Comparison of ENCODE assay signal across 8 cellular contexts in genomic region chr11:33040127-33040861, GRCh38. TPM values are rescaled to one million over a fixed set of nuclear protein-coding genes. Genes with fewer than 3 reads are reported as not detected.
DNase-seq lines count a peak whose midpoint lies in the region; ATAC-seq and TF ChIP-seq lines count a peak whose summit lies in the region.

No MANE protein-coding gene starts in this region.

- peaks cover 51% of the 10 kb centered on the region for H3K4me1 Mint-ChIP-seq in HFFc6 (ENCODE audit: low read depth)
- H3K4me1 Mint-ChIP-seq in osteocyte (ENCODE audit: unreplicated experiment), result peaks cover 19% of the 10 kb centered on the region

- DNase-seq in HFFc6, result peak; percentile 13
- DNase-seq in NCI-H1930 (lab: John Stamatoyannopoulos, UW), result peak; percentile 25 to 48
- peak; percentile 65 for DNase-seq in activated CD8-positive, alpha-beta memory T cell treated with anti-CD3 and anti-CD28 coated beads, Interleukin-2, amount 50 U/mL, for 48 hours
- DNase-seq in fibroblast of the aortic adventitia (ENCODE audit: low read depth), result peak; percentile 40
- no peak for DNase-seq in osteocyte (ENCODE audit: extremely low spot score, unreplicated experiment)
- DNase-seq in GM03348 (ENCODE audit: low spot score), result no peak
- DNase-seq in sciatic nerve (ENCODE audit: low spot score), result no peak

- no peaks in the 10 kb centered on the region for H3K9me3 Mint-ChIP-seq in HFFc6
- no peaks in the 10 kb centered on the region for H3K9me3 Mint-ChIP-seq in osteocyte (ENCODE audit: unreplicated experiment)

- H3K27ac Mint-ChIP-seq in HFFc6 (peak overlapping the region; percentile 98), osteocyte (ENCODE audit: unreplicated experiment) (peak overlapping the region; percentile 91)

- H3K36me3 Mint-ChIP-seq in HFFc6 (ENCODE audit: low read depth) (peaks cover 7% of the 10 kb centered on the region), osteocyte (ENCODE audit: unreplicated experiment) (peaks cover 9% of the 10 kb centered on the region)

- ATAC-seq in GM18498 (IDR thresholded peaks at IDR 0.05; ENCODE audit: unreplicated experiment) (peak; percentile 31), sciatic nerve (no peak)

- intact Hi-C loops in sciatic nerve (cut with DNase I), result no loop called here

- H3K27me3 Mint-ChIP-seq in HFFc6 (ENCODE audit: insufficient read depth), result peaks cover 2% of the 10 kb centered on the region
- no peaks in the 10 kb centered on the region for H3K27me3 Mint-ChIP-seq in osteocyte (ENCODE audit: unreplicated experiment)

- H3K4me3 Mint-ChIP-seq in HFFc6 (peak overlapping the region; percentile 93), osteocyte (ENCODE audit: unreplicated experiment) (peak overlapping the region; percentile 85)

- H3K4me3 ChIP-seq in fibroblast of the aortic adventitia (ENCODE audit: low read depth, low read length), result peak overlapping the region; percentile 94

- no peak for TF ChIP-seq CTCF in HFFc6 (IDR thresholded peaks at IDR 0.05)
- no peak for TF ChIP-seq CTCF in fibroblast of the aortic adventitia (IDR thresholded peaks at IDR 0.05; ENCODE audit: insufficient read depth, low read length)
- TF ChIP-seq CTCF in osteocyte (IDR thresholded peaks at IDR 0.05), result no peak

RNA-seq across cellular contexts. Expression of gene TCP11L1, which starts 0.9 kb away (rescaled TPM):
- total RNA-seq in HFFc6 (2021; fragmentation: NEBNext Ultra II Directional; extraction: Animal tissue kit (Norgen Biotek cat#: 25700)), result 10 to 100 TPM; 34.9 to 38.7 (median 36.9) TPM
- total RNA-seq in fibroblast of the aortic adventitia (ENCODE audit: low replicate concordance) (25.4 and 44.4 TPM in 2 replicates), osteocyte (24.2 and 26.2 TPM in 2 replicates), sciatic nerve (36.5 TPM)

RNA-seq across cellular contexts. Expression of gene DEPDC7, which starts 24.6 kb away (rescaled TPM):
- 10 to 100 TPM; 14.5 to 19.1 (median 14.9) TPM for total RNA-seq in HFFc6 (2021; fragmentation: NEBNext Ultra II Directional; extraction: Animal tissue kit (Norgen Biotek cat#: 25700))
- total RNA-seq in fibroblast of the aortic adventitia (ENCODE audit: low replicate concordance), result 3.5 and 9.9 TPM in 2 replicates
- total RNA-seq in osteocyte, result 2.9 and 3.7 TPM in 2 replicates
- 12.3 TPM for total RNA-seq in sciatic nerve

Comparison
In these comparisons a context has a peak if more than half of its experiments do, and no peak if none do; other contexts are left out.
1. DNase-seq: peak in HFFc6 (single experiment), NCI-H1930 (2 of 2), activated CD8-positive, alpha-beta memory T cell treated with anti-CD3 and anti-CD28 coated beads, Interleukin-2, amount 50 U/mL, for 48 hours (single experiment) and fibroblast of the aortic adventitia (single experiment); none in osteocyte (single experiment), GM03348 (single experiment) and sciatic nerve (single experiment).